Comparison of ENCODE assay signal across 9 cellular contexts in the genomic region with DNA sequence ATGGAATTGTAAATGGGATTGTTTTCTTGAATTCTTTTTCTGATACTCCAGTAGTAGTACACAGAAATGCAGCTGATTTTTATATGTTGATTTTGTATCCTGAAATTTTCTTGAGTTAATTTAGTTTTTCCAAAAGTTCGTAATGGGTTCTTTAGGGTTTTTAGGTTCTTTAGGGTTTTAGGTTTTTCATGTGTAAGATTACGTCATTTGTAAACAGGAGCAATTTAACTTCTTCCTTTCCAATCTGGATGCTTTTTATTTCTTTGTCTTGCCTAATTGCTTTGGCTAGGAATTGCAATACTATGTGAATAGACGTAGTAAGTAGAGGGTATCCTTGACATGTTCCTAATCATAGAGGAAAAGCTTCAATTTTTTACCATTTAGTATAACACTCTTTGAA.
"Had no signal": no experiment of that assay in that cellular context is flagged by ENCODE, and none has a peak within 500 bp of the region (broad histone marks: within the 10 kb centered on the region; RNA-seq: fewer than 3 reads in every experiment).

No MANE protein-coding gene starts in this region.

- H3K27ac ChIP-seq: GM23248, HL-60, KMS-11 had no signal

- H3K36me3 ChIP-seq: HAP-1 had no signal

- H2AFZ ChIP-seq: GM23248 had no signal

- H3K4me1 ChIP-seq: HAP-1 had no signal

- H3K4me3 ChIP-seq: GM23248, HAP-1 had no signal

- H3K9me3 ChIP-seq: HAP-1 had no signal

- DNase-seq: GM23248, GOT3, H7, IMR-90, KBM-7 had no signal

- ATAC-seq: HCT116 had no signal

- H3K4me2 ChIP-seq: KMS-11 had no signal

- H3K9ac ChIP-seq: GM23248, KMS-11 had no signal
